ENCODE assay signal across 9 cellular contexts in the genomic region with DNA sequence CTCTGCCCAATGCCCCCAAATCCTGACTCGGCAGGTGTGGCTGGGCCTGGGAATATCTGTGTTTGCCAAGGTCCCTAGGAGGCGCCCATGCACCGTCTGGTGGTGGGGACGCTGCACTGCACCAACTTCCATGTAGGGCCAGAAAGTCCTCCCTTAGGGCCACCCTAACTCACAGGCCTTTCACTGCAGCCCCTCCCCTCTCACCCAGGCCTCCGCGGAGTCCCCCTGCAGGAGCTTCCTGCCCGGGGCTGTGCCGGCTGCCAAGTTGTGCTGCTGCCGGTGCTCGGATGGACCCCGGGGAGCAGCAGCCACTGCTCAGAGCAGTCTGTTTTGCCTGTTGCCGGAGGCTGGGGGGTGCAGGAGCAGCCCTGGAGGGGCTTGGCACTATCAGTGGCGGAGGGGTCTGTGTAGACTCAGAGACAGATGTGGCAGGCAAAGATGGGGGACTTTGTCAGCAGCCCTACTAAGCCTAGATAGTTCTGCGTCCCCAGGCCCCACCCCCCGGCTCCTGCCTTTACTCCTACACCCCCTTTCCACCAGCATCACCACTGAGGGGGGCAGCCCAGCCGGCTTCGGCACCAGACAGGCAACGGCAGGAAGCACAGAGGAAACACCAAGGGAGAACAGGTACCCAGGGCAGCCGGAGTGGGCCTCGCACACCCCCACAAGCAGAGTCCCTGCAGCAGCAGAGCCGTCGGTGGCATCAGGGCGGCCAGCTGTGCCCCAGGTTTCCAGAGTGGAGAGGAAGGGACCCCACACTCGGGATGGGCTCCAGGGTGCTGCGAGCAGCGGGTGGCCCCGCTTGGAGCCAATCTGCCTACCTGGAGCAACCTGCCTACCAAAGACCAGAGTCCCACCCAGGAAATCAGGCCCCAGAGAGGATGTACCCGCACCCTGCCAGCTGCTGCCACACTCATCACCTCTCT.
DNase-seq lines count a peak whose midpoint lies in the region; ATAC-seq and TF ChIP-seq lines count a peak whose summit lies in the region.
"Had no signal": no experiment of that assay in that cellular context is flagged by ENCODE, and none has a peak within 500 bp of the region (broad histone marks: within the 10 kb centered on the region; RNA-seq: fewer than 3 reads in every experiment).

No MANE protein-coding gene starts in this region.

- H3K27ac ChIP-seq in right lobe of liver = no peak overlapping the region
- no peak overlapping the region for H3K27ac ChIP-seq in uterus

- no peaks in the 10 kb centered on the region for H3K27me3 ChIP-seq in right lobe of liver
- H3K27me3 ChIP-seq in uterus = no peaks in the 10 kb centered on the region

- no peaks in the 10 kb centered on the region for H3K4me1 Mint-ChIP-seq in activated CD4-positive, alpha-beta T cell treated with anti-CD3 and anti-CD28 coated beads for 36 hours
- no peaks in the 10 kb centered on the region for H3K4me1 Mint-ChIP-seq in activated CD4-positive, alpha-beta T cell treated with anti-CD3 and anti-CD28 coated beads, Interleukin-2, amount 10 ng/mL, durations not matched to agents 24 days and 14 days
- no peaks in the 10 kb centered on the region for H3K4me1 Mint-ChIP-seq in chondrocyte (ENCODE audit: low read depth)

- H3K4me1 ChIP-seq in right lobe of liver = no peaks in the 10 kb centered on the region
- no peaks in the 10 kb centered on the region for H3K4me1 ChIP-seq in uterus

- no peak for ATAC-seq in activated CD4-positive, alpha-beta T cell treated with anti-CD3 and anti-CD28 coated beads for 36 hours
- ATAC-seq in right lobe of liver (peak; percentile 85 to 93 (median 86)), HG02642 (IDR thresholded peaks at IDR 0.05; ENCODE audit: poor library complexity, unreplicated experiment) (no peak)

- TF ChIP-seq POLR2A in right lobe of liver (IDR thresholded peaks at IDR 0.05) (no peak), uterus (IDR thresholded peaks at IDR 0.05) (no peak)

- peak; percentile 79 for TF ChIP-seq CTCF in chondrocyte (IDR thresholded peaks at IDR 0.05)
- peak; percentile 64 to 74 (median 68) for TF ChIP-seq CTCF in right lobe of liver (IDR thresholded peaks at IDR 0.05)
- TF ChIP-seq CTCF in uterus (IDR thresholded peaks at IDR 0.05) = peak; percentile 36 to 56 (median 44)

- CTCF ChIA-PET in activated CD4-positive, alpha-beta T cell treated with anti-CD3 and anti-CD28 coated beads for 36 hours (lab: Charles Lee) = interaction anchor here (0.6 to 0.7 kb wide), 2 partner anchors 13 kb away, joined by 3 read pairs; no protein-coding TSS in a partner anchor

- H3K36me3 Mint-ChIP-seq in activated CD4-positive, alpha-beta T cell treated with anti-CD3 and anti-CD28 coated beads for 36 hours (ENCODE audit: low read depth) = no peaks in the 10 kb centered on the region
- H3K36me3 Mint-ChIP-seq in activated CD4-positive, alpha-beta T cell treated with anti-CD3 and anti-CD28 coated beads, Interleukin-2, amount 10 ng/mL, durations not matched to agents 24 days and 14 days (ENCODE audit: low read depth) = no peaks in the 10 kb centered on the region
- no peaks in the 10 kb centered on the region for H3K36me3 Mint-ChIP-seq in chondrocyte (ENCODE audit: low read depth)
- H3K36me3 Mint-ChIP-seq: activated naive CD8-positive, alpha-beta T cell had no signal

- H3K36me3 ChIP-seq in right lobe of liver (no peaks in the 10 kb centered on the region), uterus (no peaks in the 10 kb centered on the region)

- H3K27me3 Mint-ChIP-seq in activated CD4-positive, alpha-beta T cell treated with anti-CD3 and anti-CD28 coated beads for 36 hours = peaks cover 46% of the 10 kb centered on the region
- peaks cover 34% of the 10 kb centered on the region for H3K27me3 Mint-ChIP-seq in activated CD4-positive, alpha-beta T cell treated with anti-CD3 and anti-CD28 coated beads, Interleukin-2, amount 10 ng/mL, durations not matched to agents 24 days and 14 days
- H3K27me3 Mint-ChIP-seq in chondrocyte (ENCODE audit: low read depth) = peaks cover 75% of the 10 kb centered on the region

- 0% methylated on average over 4 of the region's 28 CpGs for WGBS in right lobe of liver (ENCODE audit: insufficient coverage, low coverage, low lambda C conversion rate, missing lambda C conversion rate)

- no peaks in the 10 kb centered on the region for H3K9me3 Mint-ChIP-seq in activated CD4-positive, alpha-beta T cell treated with anti-CD3 and anti-CD28 coated beads for 36 hours (ENCODE audit: low read depth)
- no peaks in the 10 kb centered on the region for H3K9me3 Mint-ChIP-seq in activated CD4-positive, alpha-beta T cell treated with anti-CD3 and anti-CD28 coated beads, Interleukin-2, amount 10 ng/mL, durations not matched to agents 24 days and 14 days
- no peaks in the 10 kb centered on the region for H3K9me3 Mint-ChIP-seq in chondrocyte (ENCODE audit: low read depth)

- intact Hi-C loops in activated CD4-positive, alpha-beta T cell treated with anti-CD3 and anti-CD28 coated beads for 36 hours (cut with DNase I, micrococcal nuclease) = loop anchor here in 1 of 2 experiments (5.0 kb wide), 1 partner anchor 346 kb away; no protein-coding TSS in a partner anchor
- intact Hi-C loops in activated CD4-positive, alpha-beta T cell treated with anti-CD3 and anti-CD28 coated beads, Interleukin-2, amount 10 ng/mL, durations not matched to agents 24 days and 14 days (cut with micrococcal nuclease) = no loop called here
- intact Hi-C loops in right lobe of liver (cut with DNase I) = no loop called here
- intact Hi-C loops in uterus (cut with DNase I; ENCODE audit: low total_unique reads) = no loop called here

- H3K4me3 ChIP-seq in right lobe of liver (no peak overlapping the region), uterus (no peak overlapping the region)

- H3K27ac Mint-ChIP-seq in activated CD4-positive, alpha-beta T cell treated with anti-CD3 and anti-CD28 coated beads for 36 hours = no peak overlapping the region
- no peak overlapping the region for H3K27ac Mint-ChIP-seq in activated CD4-positive, alpha-beta T cell treated with anti-CD3 and anti-CD28 coated beads, Interleukin-2, amount 10 ng/mL, durations not matched to agents 24 days and 14 days
- no peak overlapping the region for H3K27ac Mint-ChIP-seq in chondrocyte (ENCODE audit: unreplicated experiment)
- H3K27ac Mint-ChIP-seq: activated naive CD8-positive, alpha-beta T cell had no signal

- H3K9me3 ChIP-seq in right lobe of liver (no peaks in the 10 kb centered on the region), uterus (no peaks in the 10 kb centered on the region)

- DNase-seq in activated CD4-positive, alpha-beta T cell treated with anti-CD3 and anti-CD28 coated beads for 36 hours = peak; percentile 43
- DNase-seq in activated CD4-positive, alpha-beta T cell treated with anti-CD3 and anti-CD28 coated beads, Interleukin-2, amount 10 ng/mL, durations not matched to agents 24 days and 14 days = no peak
- DNase-seq in NCI-H146 treated with DMSO at 0.1 percent for 48 hours (lab: John Stamatoyannopoulos, UW; ENCODE audit: unreplicated experiment) (peak; percentile 41), chondrocyte (ENCODE audit: low spot score) (no peak), right lobe of liver (peak in 2 of 3 donors; percentile 55 to 56), uterus (peak in 1 of 2 donors; percentile 29), cortex of kidney (lab: John Stamatoyannopoulos, UW) (no peak)

- POLR2A ChIA-PET in activated CD4-positive, alpha-beta T cell treated with anti-CD3 and anti-CD28 coated beads for 36 hours (lab: Charles Lee) = no interaction called here

- no peak overlapping the region for H3K4me3 Mint-ChIP-seq in activated CD4-positive, alpha-beta T cell treated with anti-CD3 and anti-CD28 coated beads for 36 hours
- H3K4me3 Mint-ChIP-seq in activated CD4-positive, alpha-beta T cell treated with anti-CD3 and anti-CD28 coated beads, Interleukin-2, amount 10 ng/mL, durations not matched to agents 24 days and 14 days = no peak overlapping the region
- H3K4me3 Mint-ChIP-seq in chondrocyte (ENCODE audit: unreplicated experiment) = no peak overlapping the region
- H3K4me3 Mint-ChIP-seq: activated naive CD8-positive, alpha-beta T cell had no signal

Comparison
In these comparisons a context has a peak if more than half of its experiments do, and no peak if none do; other contexts are left out.
1. DNase-seq: peak in activated CD4-positive, alpha-beta T cell treated with anti-CD3 and anti-CD28 coated beads for 36 hours (single experiment), NCI-H146 treated with DMSO at 0.1 percent for 48 hours (single experiment) and right lobe of liver (2 of 3); none in activated CD4-positive, alpha-beta T cell treated with anti-CD3 and anti-CD28 coated beads, Interleukin-2, amount 10 ng/mL, durations not matched to agents 24 days and 14 days (single experiment), chondrocyte (single experiment) and cortex of kidney (single experiment).
2. ATAC-seq: peak in right lobe of liver (4 of 4); none in activated CD4-positive, alpha-beta T cell treated with anti-CD3 and anti-CD28 coated beads for 36 hours (single experiment) and HG02642 (single experiment).
3. Peak in every context shown above with its lines, with median percentiles within 50 percentile points of each other: CTCF ChIP-seq.